ENCODE assay signal across 8 cellular contexts in the genomic region with DNA sequence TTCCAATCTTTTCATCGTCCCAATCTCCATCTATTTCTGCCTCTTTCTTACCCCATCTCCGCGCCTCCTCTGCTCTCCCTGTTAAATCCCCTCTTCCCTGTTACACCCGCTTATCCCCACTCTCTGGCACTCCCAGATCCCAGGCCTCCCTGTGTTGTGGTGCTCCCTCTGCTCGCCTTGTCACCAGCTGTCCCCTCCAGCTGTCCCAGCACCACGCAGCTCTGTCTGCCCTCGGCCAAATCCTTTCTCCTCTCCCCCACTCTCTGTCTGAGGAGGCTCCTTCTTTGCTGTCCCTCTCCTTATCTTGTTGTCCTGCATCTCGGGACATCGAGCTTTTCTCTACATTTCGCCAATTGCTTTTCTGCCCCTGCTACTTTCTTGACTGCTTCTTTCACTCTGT. TPM values are rescaled to one million over a fixed set of nuclear protein-coding genes. Genes with fewer than 3 reads are reported as not detected.
A peak's percentile ranks its signal among the peaks of the same experiment; 100 is the strongest.
DNase-seq lines count a peak whose midpoint lies in the region; ATAC-seq lines count a peak whose summit lies in the region.

No MANE protein-coding gene starts in this region.

- peak overlapping the region; percentile 80 to 90 for H3K27ac Mint-ChIP-seq in T-cell
- peak overlapping the region; percentile 82 for H3K27ac Mint-ChIP-seq in stimulated activated memory B cell treated with anti-CD40 and anti-IgM and Interleukin-4, amounts not matched to agents 10 μg/mL and 1 μg/mL and 100 μg/mL, for 72 hours

- peak overlapping the region; percentile 66 for H3K27ac ChIP-seq in right cardiac atrium (ENCODE audit: low read length)

- H3K4me3 Mint-ChIP-seq in T-cell: peak overlapping the region; percentile 88 to 92 (median 91)
- peak overlapping the region; percentile 83 for H3K4me3 Mint-ChIP-seq in stimulated activated memory B cell treated with anti-CD40 and anti-IgM and Interleukin-4, amounts not matched to agents 10 μg/mL and 1 μg/mL and 100 μg/mL, for 72 hours

- CTCF ChIA-PET in T-cell (lab: Charles Lee): interaction anchor here (0.5 kb wide), 2 partner anchors 299 to 710 kb away, joined by 3 to 10 read pairs; no protein-coding TSS in a partner anchor

- H3K27me3 ChIP-seq in right cardiac atrium (ENCODE audit: control insufficient read depth, insufficient read depth): no peaks in the 10 kb centered on the region

- peaks cover 0 to 12% (median 9%) of the 10 kb centered on the region in 3 donors for H3K9me3 Mint-ChIP-seq in T-cell
- H3K9me3 Mint-ChIP-seq in stimulated activated memory B cell treated with anti-CD40 and anti-IgM and Interleukin-4, amounts not matched to agents 10 μg/mL and 1 μg/mL and 100 μg/mL, for 72 hours: no peaks in the 10 kb centered on the region

- in situ Hi-C loops in ACHN (cut with HindIII; ENCODE audit: low pct_ligation_motif_present, low pct_unique_long_range_greater_than_20kb, low sequenced_read_pairs): no loop called here

- intact Hi-C loops in right cardiac atrium (cut with DNase I): no loop called here

- POLR2A ChIA-PET in T-cell (lab: Charles Lee): interaction anchor here in 1 of 2 donors (0.6 kb wide), 1 partner anchor 1059 kb away, joined by 6 read pairs; no protein-coding TSS in a partner anchor

- H3K4me1 Mint-ChIP-seq in T-cell: peaks cover 40 to 47% (median 45%) of the 10 kb centered on the region in 3 donors
- H3K4me1 Mint-ChIP-seq in stimulated activated memory B cell treated with anti-CD40 and anti-IgM and Interleukin-4, amounts not matched to agents 10 μg/mL and 1 μg/mL and 100 μg/mL, for 72 hours: peaks cover 25% of the 10 kb centered on the region

- DNase-seq in NOMO-1 treated with dmso at 0.1 percent for 144 hours (lab: John Stamatoyannopoulos, UW; ENCODE audit: unreplicated experiment): peak; percentile 6
- DNase-seq in NOMO-1 (lab: John Stamatoyannopoulos, UW; ENCODE audit: unreplicated experiment in 2 of 2): no peak
- no peak for DNase-seq in T-cell
- DNase-seq in right cardiac atrium: no peak
- DNase-seq in ACHN: no peak
- DNase-seq in NCI-H510A (lab: John Stamatoyannopoulos, UW): no peak

- H3K36me3 Mint-ChIP-seq in T-cell: peaks cover 42% of the 10 kb centered on the region
- H3K36me3 Mint-ChIP-seq in stimulated activated memory B cell treated with anti-CD40 and anti-IgM and Interleukin-4, amounts not matched to agents 10 μg/mL and 1 μg/mL and 100 μg/mL, for 72 hours: peaks cover 41% of the 10 kb centered on the region

- peak overlapping the region; percentile 78 for H3K4me3 ChIP-seq in right cardiac atrium (ENCODE audit: low read length)

- H3K27me3 Mint-ChIP-seq in T-cell: no peaks in the 10 kb centered on the region
- no peaks in the 10 kb centered on the region for H3K27me3 Mint-ChIP-seq in stimulated activated memory B cell treated with anti-CD40 and anti-IgM and Interleukin-4, amounts not matched to agents 10 μg/mL and 1 μg/mL and 100 μg/mL, for 72 hours

- peaks cover 4% of the 10 kb centered on the region for H3K4me1 ChIP-seq in right cardiac atrium (ENCODE audit: control insufficient read depth, insufficient read depth, low read length)

- no peak for ATAC-seq in T-cell (replicated peaks in 1 of 4)
- no peak for ATAC-seq in right cardiac atrium
- no peak for ATAC-seq in stimulated activated memory B cell treated with anti-CD40 and anti-IgM and Interleukin-4, amounts not matched to agents 10 μg/mL and 1 μg/mL and 100 μg/mL, for 72 hours
- no peak for ATAC-seq in GM19467 (IDR thresholded peaks at IDR 0.05; ENCODE audit: unreplicated experiment)

- WGBS in right cardiac atrium: 19% methylated on average over 10 of the region's 10 CpGs

- no peaks in the 10 kb centered on the region for H3K9me3 ChIP-seq in right cardiac atrium (ENCODE audit: control insufficient read depth, low read length)

RNA-seq across cellular contexts. Expression of gene ZNF160, which starts 1.0 kb away (rescaled TPM):
- 10 to 100 TPM; 45.6 to 57.8 (median 54.6) TPM for total RNA-seq in T-cell
- total RNA-seq in right cardiac atrium: 10 to 100 TPM; 15.9 to 23.1 (median 18.1) TPM
- 17.7 TPM for polyA plus RNA-seq in right cardiac atrium

RNA-seq across cellular contexts. Expression of gene ZNF415, which starts 30.5 kb away (rescaled TPM):
- 1 to 10 TPM in 3 of 5 donors, under 1 TPM in 2; 0.20 to 1.8 (median 1.4) TPM for total RNA-seq in T-cell
- total RNA-seq in right cardiac atrium: 10 to 100 TPM; 20.7 to 26.8 (median 22.1) TPM
- polyA plus RNA-seq in right cardiac atrium: 20.4 TPM

RNA-seq across cellular contexts. Expression of gene ZNF347, which starts 56.7 kb away (rescaled TPM):
- total RNA-seq in T-cell (10 to 100 TPM in 3 of 5 donors, 1 to 10 TPM in 2; 6.0 to 14.2 (median 10.9) TPM), right cardiac atrium (1 to 10 TPM; 6.3 to 7.9 (median 7.3) TPM)
- polyA plus RNA-seq in right cardiac atrium: 3.1 TPM

RNA-seq across cellular contexts. Expression of gene ERVV-2, which starts 57.6 kb away (rescaled TPM):
- total RNA-seq in T-cell (not detected), right cardiac atrium (not detected)
- polyA plus RNA-seq in right cardiac atrium: not detected

Comparison
In these comparisons a context has a peak if more than half of its experiments do, and no peak if none do; other contexts are left out.
1. RNA of gene ZNF415, which starts 30.5 kb away (total RNA-seq): 20.7 to 26.8 TPM in right cardiac atrium; 0.20 to 1.8 TPM in T-cell; every median in the first group is over 4 times any median in the second.